ENCODE assay signal across 13 cellular contexts in genomic region chr18:63301458-63301857, GRCh38. TPM values are rescaled to one million over a fixed set of nuclear protein-coding genes. Genes with fewer than 3 reads are reported as not detected.
DNase-seq lines count a peak whose midpoint lies in the region; ATAC-seq and TF ChIP-seq lines count a peak whose summit lies in the region.
"Had no signal": no experiment of that assay in that cellular context is flagged by ENCODE, and none has a peak within 500 bp of the region (broad histone marks: within the 10 kb centered on the region; RNA-seq: fewer than 3 reads in every experiment).

No MANE protein-coding gene starts in this region.

- WGBS in heart left ventricle, 4 donors, result 70 to 84% (median 77%) methylated on average over 9 of the region's 9 CpGs
- 92% methylated on average over 9 of the region's 9 CpGs for WGBS in SK-N-SH (ENCODE audit: low lambda C conversion rate)

- H3K4me3 ChIP-seq in heart left ventricle (peak overlapping the region in 1 of 12 donors; percentile 2), Karpas-422 (ENCODE audit: low read length) (no peak overlapping the region), SK-N-SH (ENCODE audit: low read depth in 2 of 2, low read length in 1 of 2) (no peak overlapping the region)

- H3K27me3 ChIP-seq in heart left ventricle (no peaks in the 10 kb centered on the region), Karpas-422 (ENCODE audit: low read length) (no peaks in the 10 kb centered on the region), SK-N-SH (ENCODE audit: insufficient read depth) (no peaks in the 10 kb centered on the region)

- peak overlapping the region; percentile 61 for H3K4me3 Mint-ChIP-seq in T-helper 2 cell treated with Interferon-gamma antibody and Interleukin-4, amounts not matched to agents 5 μg/mL and 100 μg/mL, for 36 hours
- peak overlapping the region; percentile 43 for H3K4me3 Mint-ChIP-seq in stimulated activated memory B cell treated with anti-CD40 and anti-IgM and Interleukin-4, amounts not matched to agents 10 μg/mL and 1 μg/mL and 100 μg/mL, for 72 hours

- H3K9ac ChIP-seq in Karpas-422 (ENCODE audit: low read length) (no peak overlapping the region), SK-N-SH (no peak overlapping the region)

- peak in 2 of 4 donors; percentile 25 to 49 for ATAC-seq in heart left ventricle
- no peak for ATAC-seq in stimulated activated memory B cell treated with anti-CD40 and anti-IgM and Interleukin-4, amounts not matched to agents 10 μg/mL and 1 μg/mL and 100 μg/mL, for 72 hours

- no peak for TF ChIP-seq RAD21 in SK-N-SH (IDR thresholded peaks at IDR 0.05; ENCODE audit: low read length)

- no peaks in the 10 kb centered on the region for H3F3A ChIP-seq in SK-N-SH (replicated peaks; ENCODE audit: insufficient read depth)

- peak overlapping the region in 4 of 12 donors; percentile 3 to 65 (median 29) for H3K27ac ChIP-seq in heart left ventricle
- no peak overlapping the region for H3K27ac ChIP-seq in Karpas-422 (ENCODE audit: low read length)
- H3K27ac ChIP-seq in SK-N-SH (ENCODE audit: low read depth in 2 of 2, low read length in 1 of 2), result no peak overlapping the region

- H3K4me1 Mint-ChIP-seq in T-helper 2 cell treated with Interferon-gamma antibody and Interleukin-4, amounts not matched to agents 5 μg/mL and 100 μg/mL, for 36 hours (ENCODE audit: low read depth), result peaks cover 73% of the 10 kb centered on the region
- peaks cover 91% of the 10 kb centered on the region for H3K4me1 Mint-ChIP-seq in stimulated activated memory B cell treated with anti-CD40 and anti-IgM and Interleukin-4, amounts not matched to agents 10 μg/mL and 1 μg/mL and 100 μg/mL, for 72 hours

- no peak for DNase-seq in T-helper 2 cell treated with Interferon-gamma antibody and Interleukin-4, amounts not matched to agents 5 μg/mL and 100 μg/mL, for 36 hours (ENCODE audit: low spot score)
- no peak for DNase-seq in T-helper 2 cell
- peak; percentile 14 for DNase-seq in RPMI7951 (ENCODE audit: low read depth)
- DNase-seq in heart left ventricle, result peak in 3 of 5 donors; percentile 37 to 40 (median 38)
- DNase-seq in Karpas-422, result no peak
- DNase-seq in COLO829 (ENCODE audit: low spot score), result no peak
- DNase-seq in SK-N-SH, result no peak
- DNase-seq: 8988T; activated CD4-positive, CD25-positive, alpha-beta regulatory T cell; anterior cingulate cortex; NCI-H2081; stimulated activated CD4-positive, alpha-beta T cell treated with anti-CD3 and anti-CD28 coated beads, Interleukin-4, amount 100 ng/mL, for 4 hours had no signal

- TF ChIP-seq EP300 in SK-N-SH (IDR thresholded peaks at IDR 0.05; ENCODE audit: borderline replicate concordance in 1 of 2, low read depth in 1 of 2, low read length in 1 of 2), result no peak

- no peak for TF ChIP-seq CTCF in heart left ventricle (IDR thresholded peaks at IDR 0.05)
- no peak for TF ChIP-seq CTCF in SK-N-SH (IDR thresholded peaks at IDR 0.05)

- H3K27me3 Mint-ChIP-seq in T-helper 2 cell treated with Interferon-gamma antibody and Interleukin-4, amounts not matched to agents 5 μg/mL and 100 μg/mL, for 36 hours (ENCODE audit: low read depth), result no peaks in the 10 kb centered on the region
- no peaks in the 10 kb centered on the region for H3K27me3 Mint-ChIP-seq in stimulated activated memory B cell treated with anti-CD40 and anti-IgM and Interleukin-4, amounts not matched to agents 10 μg/mL and 1 μg/mL and 100 μg/mL, for 72 hours

- H3K4me2 ChIP-seq in Karpas-422 (ENCODE audit: low read depth, low read length, poor library complexity, severe bottlenecking) (no peak overlapping the region), SK-N-SH (no peak overlapping the region)

- H4K20me1 ChIP-seq in Karpas-422 (ENCODE audit: insufficient read depth, low read depth, low read length) (peaks cover 45% of the 10 kb centered on the region), SK-N-SH (ENCODE audit: insufficient read depth) (no peaks in the 10 kb centered on the region)

- POLR2A ChIA-PET in SK-N-SH (lab: Yijun Ruan, JAX), result no interaction called here

- CTCF ChIA-PET in SK-N-SH (lab: Yijun Ruan, JAX), result interaction anchor here (0.9 to 1.0 kb wide), 2 partner anchors 17 kb away, joined by 3 to 4 read pairs; no protein-coding TSS in a partner anchor

- TF ChIP-seq POLR2A in heart left ventricle (IDR thresholded peaks at IDR 0.05), result no peak

- H3K36me3 ChIP-seq in heart left ventricle (no peaks in the 10 kb centered on the region), Karpas-422 (ENCODE audit: insufficient read depth, low read length) (peaks cover 69% of the 10 kb centered on the region), SK-N-SH (replicated peaks in 1 of 2; ENCODE audit: control insufficient read depth in 1 of 2, insufficient read depth in 2 of 2, low read length in 1 of 2) (no peaks in the 10 kb centered on the region)

- peaks cover 72% of the 10 kb centered on the region for H3K36me3 Mint-ChIP-seq in T-helper 2 cell treated with Interferon-gamma antibody and Interleukin-4, amounts not matched to agents 5 μg/mL and 100 μg/mL, for 36 hours (ENCODE audit: low read depth)
- H3K36me3 Mint-ChIP-seq in stimulated activated memory B cell treated with anti-CD40 and anti-IgM and Interleukin-4, amounts not matched to agents 10 μg/mL and 1 μg/mL and 100 μg/mL, for 72 hours, result peaks cover 71% of the 10 kb centered on the region

- H3K9me3 ChIP-seq in heart left ventricle, result no peaks in the 10 kb centered on the region
- H3K9me3 ChIP-seq in Karpas-422 (ENCODE audit: low read length), result no peaks in the 10 kb centered on the region
- H3K9me3 ChIP-seq in SK-N-SH, result no peaks in the 10 kb centered on the region

- no peak overlapping the region for H2AFZ ChIP-seq in Karpas-422 (ENCODE audit: low read length)
- H2AFZ ChIP-seq in SK-N-SH (ENCODE audit: low read depth), result no peak overlapping the region

- H3K9me3 Mint-ChIP-seq in T-helper 2 cell treated with Interferon-gamma antibody and Interleukin-4, amounts not matched to agents 5 μg/mL and 100 μg/mL, for 36 hours, result no peaks in the 10 kb centered on the region
- H3K9me3 Mint-ChIP-seq in stimulated activated memory B cell treated with anti-CD40 and anti-IgM and Interleukin-4, amounts not matched to agents 10 μg/mL and 1 μg/mL and 100 μg/mL, for 72 hours, result peaks cover under 1% of the 10 kb centered on the region

- H3K9me2 ChIP-seq in Karpas-422 (replicated peaks; ENCODE audit: insufficient read depth, low read length) (no peaks in the 10 kb centered on the region), SK-N-SH (no peaks in the 10 kb centered on the region)

- H3K4me1 ChIP-seq in heart left ventricle (peaks cover 0 to 61% (median 15%) of the 10 kb centered on the region in 12 donors), Karpas-422 (ENCODE audit: low read length) (peaks cover 78% of the 10 kb centered on the region), SK-N-SH (ENCODE audit: control insufficient read depth in 1 of 2, insufficient read depth in 2 of 2, low read depth in 1 of 2, low read length in 1 of 2) (peaks cover 4 to 6% of the 10 kb centered on the region in 2 experiments; a peak in 3 of 4 replicates)

- intact Hi-C loops in heart left ventricle (cut with DNase I), result no loop called here

- peaks cover 99% of the 10 kb centered on the region for H3K79me2 ChIP-seq in Karpas-422 (ENCODE audit: low read length)
- H3K79me2 ChIP-seq in SK-N-SH (ENCODE audit: insufficient read depth), result no peaks in the 10 kb centered on the region

- H3K27ac Mint-ChIP-seq in T-helper 2 cell treated with Interferon-gamma antibody and Interleukin-4, amounts not matched to agents 5 μg/mL and 100 μg/mL, for 36 hours, result peak overlapping the region; percentile 67
- H3K27ac Mint-ChIP-seq in stimulated activated memory B cell treated with anti-CD40 and anti-IgM and Interleukin-4, amounts not matched to agents 10 μg/mL and 1 μg/mL and 100 μg/mL, for 72 hours, result peak overlapping the region; percentile 94

TF ChIP-seq in SK-N-SH, 30 proteins besides CTCF, POLR2A, EP300 and RAD21:
- no peak for TF ChIP-seq MEF2A (IDR thresholded peaks at IDR 0.05; ENCODE audit: borderline replicate concordance, low read depth)
- TF ChIP-seq USF1 (IDR thresholded peaks at IDR 0.05; ENCODE audit: borderline replicate concordance, low read depth), result no peak
- TF ChIP-seq GATA2 (CRISPR knock-in tag; IDR thresholded peaks at IDR 0.05), result no peak
- TF ChIP-seq TAF1 (IDR thresholded peaks at IDR 0.05; ENCODE audit: borderline replicate concordance, low read depth, low read length), result no peak
- no peak for TF ChIP-seq GABPA (IDR thresholded peaks at IDR 0.05; ENCODE audit: low read depth)

RNA-seq across cellular contexts. Expression of gene BCL2, which starts 18.1 kb away (rescaled TPM):
- total RNA-seq in RPMI7951 (2014; rRNA removed; shearing (Covaris generic)), result 0.84 and 1.4 TPM in 2 replicates
- total RNA-seq in heart left ventricle, result 10 to 100 TPM in 4 of 9 donors, 1 to 10 TPM in 5; 4.8 to 24.2 (median 9.1) TPM
- polyA plus RNA-seq in heart left ventricle (1 to 10 TPM; 2.9 to 4.5 TPM), SK-N-SH (2012; rRNA removed) (1.2 and 1.5 TPM in 2 replicates)
- 263 and 271 TPM in 2 replicates for total RNA-seq in Karpas-422 (2014; rRNA removed; shearing (Covaris generic); ENCODE audit: low replicate concordance)
- 1.6 and 1.8 TPM in 2 replicates for polyA plus RNA-seq in SK-N-SH (2012; cell fraction: cytosol; rRNA removed)
- polyA plus RNA-seq in SK-N-SH (2012; cell fraction: nucleus; rRNA removed), result 1.3 and 1.5 TPM in 2 replicates

Comparison
In these comparisons a context has a peak if more than half of its experiments do, and no peak if none do; other contexts are left out.
1. DNase-seq: peak in RPMI7951 (single experiment) and heart left ventricle (3 of 5); none in T-helper 2 cell treated with Interferon-gamma antibody and Interleukin-4, amounts not matched to agents 5 μg/mL and 100 μg/mL, for 36 hours (single experiment), T-helper 2 cell (0 of 5), Karpas-422 (single experiment), COLO829 (single experiment) and SK-N-SH (single experiment).
2. RNA of gene BCL2, which starts 18.1 kb away (total RNA-seq): 263 to 271 TPM in Karpas-422; 4.8 to 24.2 TPM in heart left ventricle and 0.84 to 1.4 TPM in RPMI7951; every median in the first group is over 10 times any median in the second.